In the genomic region with DNA sequence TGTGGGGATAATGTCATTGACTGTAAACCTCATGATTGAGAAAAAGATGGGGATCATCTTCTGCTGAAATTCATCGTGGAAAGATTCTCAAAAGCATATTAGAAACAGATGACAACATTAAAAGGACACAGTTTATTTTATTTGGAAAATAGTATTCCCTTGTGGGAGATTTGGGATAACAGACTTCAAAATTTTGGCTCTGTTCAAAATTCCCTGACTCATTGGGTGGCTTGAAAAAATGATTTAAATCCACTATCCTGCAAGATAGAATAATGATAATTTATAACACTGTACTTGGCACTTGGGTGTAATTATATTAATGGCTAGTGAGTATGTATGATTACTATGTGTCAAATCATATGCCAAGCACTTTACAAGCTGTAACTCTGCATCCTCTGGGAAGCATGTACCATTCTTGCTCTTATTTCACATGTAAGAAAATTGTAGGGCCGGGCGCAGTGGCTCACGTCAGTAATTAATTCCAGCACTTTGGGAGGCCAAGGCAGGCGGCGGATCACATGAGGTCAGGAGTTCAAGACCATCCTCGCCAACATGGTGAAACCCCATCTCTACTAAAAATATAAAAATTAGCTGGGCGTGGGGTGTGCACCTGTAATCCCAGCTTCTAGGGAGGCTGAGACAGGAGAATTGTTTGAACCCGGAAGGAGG, we compare ENCODE assay signal across 16 cellular contexts.
DNase-seq lines count a peak whose midpoint lies in the region; ATAC-seq and TF ChIP-seq lines count a peak whose summit lies in the region.
"Had no signal": no experiment of that assay in that cellular context is flagged by ENCODE, and none has a peak within 500 bp of the region (broad histone marks: within the 10 kb centered on the region; RNA-seq: fewer than 3 reads in every experiment).

No MANE protein-coding gene starts in this region.

- DNase-seq in SK-N-SH = no peak
- peak; percentile 32 for DNase-seq in MG63
- peak; percentile 8 for DNase-seq in fibroblast of the conjunctiva (ENCODE audit: low read depth)
- peak; percentile 69 for DNase-seq in stromal cell of bone marrow (ENCODE audit: low read depth)
- no peak for DNase-seq in NCI-H1092 treated with DMSO at 0.1 percent for 48 hours (lab: John Stamatoyannopoulos, UW)
- DNase-seq in activated CD4-positive, alpha-beta T cell treated with anti-CD3 and anti-CD28 coated beads for 1 hour = no peak
- DNase-seq in dedifferentiated amniotic fluid mesenchymal stem cell (ENCODE audit: extremely low spot score) = no peak
- DNase-seq: BE2C; Caco-2; CD4-positive, CD25-positive, alpha-beta regulatory T cell; GF-D8; NCI-H1105 treated with DMSO at 0.1 percent for 48 hours; NCI-H1694; Peyer's patch had no signal

- no peaks in the 10 kb centered on the region for H3K9me2 ChIP-seq in SK-N-SH

- H2AFZ ChIP-seq in SK-N-SH (ENCODE audit: low read depth) = no peak overlapping the region

- no peaks in the 10 kb centered on the region for H3K27me3 ChIP-seq in SK-N-SH (ENCODE audit: insufficient read depth)
- H3K27me3 ChIP-seq in MG63 = no peaks in the 10 kb centered on the region
- H3K27me3 ChIP-seq: BE2C, Peyer's patch had no signal

- H3K79me2 ChIP-seq in SK-N-SH (ENCODE audit: insufficient read depth) = no peaks in the 10 kb centered on the region

- H3K9me3 ChIP-seq in SK-N-SH (no peaks in the 10 kb centered on the region), MG63 (no peaks in the 10 kb centered on the region)
- H3K9me3 ChIP-seq: BE2C, Caco-2, Peyer's patch had no signal

- no peak overlapping the region for H3K4me3 ChIP-seq in SK-N-SH (ENCODE audit: low read depth in 2 of 2, low read length in 1 of 2)
- H3K4me3 ChIP-seq in MG63 = no peak overlapping the region
- H3K4me3 ChIP-seq: Peyer's patch had no signal

- H3K27ac ChIP-seq in SK-N-SH (ENCODE audit: low read depth in 2 of 2, low read length in 1 of 2) = no peak overlapping the region
- H3K27ac ChIP-seq: 22Rv1, Peyer's patch had no signal

- H4K20me1 ChIP-seq in SK-N-SH (ENCODE audit: insufficient read depth) = no peaks in the 10 kb centered on the region

- H3K36me3 ChIP-seq in SK-N-SH (replicated peaks in 1 of 2; ENCODE audit: control insufficient read depth in 1 of 2, insufficient read depth in 2 of 2, low read length in 1 of 2) (no peaks in the 10 kb centered on the region), MG63 (no peaks in the 10 kb centered on the region)
- H3K36me3 ChIP-seq: BE2C, Peyer's patch had no signal

- TF ChIP-seq RAD21 in SK-N-SH (IDR thresholded peaks at IDR 0.05; ENCODE audit: low read length) = no peak

- H3K9ac ChIP-seq in SK-N-SH = no peak overlapping the region

- no peak for TF ChIP-seq EP300 in SK-N-SH (IDR thresholded peaks at IDR 0.05; ENCODE audit: borderline replicate concordance in 1 of 2, low read depth in 1 of 2, low read length in 1 of 2)

- CTCF ChIA-PET in SK-N-SH (lab: Yijun Ruan, JAX) = interaction anchor here (0.6 to 1.8 kb wide), 3 partner anchors 11 to 267 kb away, joined by 3 to 7 read pairs (median 3); no protein-coding TSS in a partner anchor

- no peak overlapping the region for H3K4me2 ChIP-seq in SK-N-SH

- POLR2A ChIA-PET in SK-N-SH (lab: Yijun Ruan, JAX) = no interaction called here

- WGBS in SK-N-SH (ENCODE audit: low lambda C conversion rate) = 82% methylated on average over 9 of the region's 9 CpGs

- no peak for TF ChIP-seq CTCF in SK-N-SH (IDR thresholded peaks at IDR 0.05)

- no peak for ATAC-seq in SK-N-SH treated with all-trans-retinoic acid at 6 μM for 48 hours

- H3K4me1 ChIP-seq in SK-N-SH (ENCODE audit: control insufficient read depth in 1 of 2, insufficient read depth in 2 of 2, low read depth in 1 of 2, low read length in 1 of 2) = no peaks in the 10 kb centered on the region
- H3K4me1 ChIP-seq: BE2C had no signal

- H3F3A ChIP-seq in SK-N-SH (replicated peaks; ENCODE audit: insufficient read depth) = no peaks in the 10 kb centered on the region

TF ChIP-seq in SK-N-SH treated with all-trans-retinoic acid at 6 μM for 48 hours, 23 proteins besides CTCF, POLR2A, EP300 and RAD21:
- no peak for TF ChIP-seq GLIS3 (CRISPR knock-in tag; IDR thresholded peaks at IDR 0.05)
- TF ChIP-seq, protein P1, sequence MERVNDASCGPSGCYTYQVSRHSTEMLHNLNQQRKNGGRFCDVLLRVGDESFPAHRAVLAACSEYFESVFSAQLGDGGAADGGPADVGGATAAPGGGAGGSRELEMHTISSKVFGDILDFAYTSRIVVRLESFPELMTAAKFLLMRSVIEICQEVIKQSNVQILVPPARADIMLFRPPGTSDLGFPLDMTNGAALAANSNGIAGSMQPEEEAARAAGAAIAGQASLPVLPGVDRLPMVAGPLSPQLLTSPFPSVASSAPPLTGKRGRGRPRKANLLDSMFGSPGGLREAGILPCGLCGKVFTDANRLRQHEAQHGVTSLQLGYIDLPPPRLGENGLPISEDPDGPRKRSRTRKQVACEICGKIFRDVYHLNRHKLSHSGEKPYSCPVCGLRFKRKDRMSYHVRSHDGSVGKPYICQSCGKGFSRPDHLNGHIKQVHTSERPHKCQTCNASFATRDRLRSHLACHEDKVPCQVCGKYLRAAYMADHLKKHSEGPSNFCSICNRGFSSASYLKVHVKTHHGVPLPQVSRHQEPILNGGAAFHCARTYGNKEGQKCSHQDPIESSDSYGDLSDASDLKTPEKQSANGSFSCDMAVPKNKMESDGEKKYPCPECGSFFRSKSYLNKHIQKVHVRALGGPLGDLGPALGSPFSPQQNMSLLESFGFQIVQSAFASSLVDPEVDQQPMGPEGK (CRISPR knock-in tag; IDR thresholded peaks at IDR 0.05; ENCODE audit: borderline replicate concordance) = no peak
- TF ChIP-seq ISL1 (CRISPR knock-in tag; IDR thresholded peaks at IDR 0.05) = peak; percentile 67
TF ChIP-seq in SK-N-SH treated with all-trans-retinoic acid at 6 μM for 48 hours: peak in this region for 1.

TF ChIP-seq in SK-N-SH, 30 proteins besides CTCF, POLR2A, EP300 and RAD21:
- TF ChIP-seq YY1 (IDR thresholded peaks at IDR 0.05; ENCODE audit: low read depth) = no peak
- TF ChIP-seq MEF2A (IDR thresholded peaks at IDR 0.05; ENCODE audit: borderline replicate concordance, low read depth) = no peak
- no peak for TF ChIP-seq SIN3A (IDR thresholded peaks at IDR 0.05; ENCODE audit: borderline replicate concordance, low read depth, low read length)
- TF ChIP-seq EZH2phosphoT487 (IDR thresholded peaks at IDR 0.05; ENCODE audit: borderline replicate concordance, low read depth) = no peak
- no peak for TF ChIP-seq GABPA (IDR thresholded peaks at IDR 0.05; ENCODE audit: low read depth)
- no peak for TF ChIP-seq NFIC (IDR thresholded peaks at IDR 0.05; ENCODE audit: borderline replicate concordance)
- TF ChIP-seq, protein P2, sequence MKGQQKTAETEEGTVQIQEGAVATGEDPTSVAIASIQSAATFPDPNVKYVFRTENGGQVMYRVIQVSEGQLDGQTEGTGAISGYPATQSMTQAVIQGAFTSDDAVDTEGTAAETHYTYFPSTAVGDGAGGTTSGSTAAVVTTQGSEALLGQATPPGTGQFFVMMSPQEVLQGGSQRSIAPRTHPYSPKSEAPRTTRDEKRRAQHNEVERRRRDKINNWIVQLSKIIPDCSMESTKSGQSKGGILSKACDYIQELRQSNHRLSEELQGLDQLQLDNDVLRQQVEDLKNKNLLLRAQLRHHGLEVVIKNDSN (IDR thresholded peaks at IDR 0.05; ENCODE audit: borderline replicate concordance, low read depth) = no peak
- no peak for TF ChIP-seq GATA2 (CRISPR knock-in tag; IDR thresholded peaks at IDR 0.05)
- no peak for TF ChIP-seq RCOR1 (IDR thresholded peaks at IDR 0.05; ENCODE audit: low read length)
- no peak for TF ChIP-seq ELF1 (IDR thresholded peaks at IDR 0.05)

Comparison
In these comparisons a context has a peak if more than half of its experiments do, and no peak if none do; other contexts are left out.
1. DNase-seq: peak in MG63 (single experiment), fibroblast of the conjunctiva (single experiment) and stromal cell of bone marrow (single experiment); none in SK-N-SH (single experiment), NCI-H1092 treated with DMSO at 0.1 percent for 48 hours (single experiment), activated CD4-positive, alpha-beta T cell treated with anti-CD3 and anti-CD28 coated beads for 1 hour (single experiment) and dedifferentiated amniotic fluid mesenchymal stem cell (single experiment).